Comparison of ENCODE assay signal across 24 cellular contexts in the genomic region with DNA sequence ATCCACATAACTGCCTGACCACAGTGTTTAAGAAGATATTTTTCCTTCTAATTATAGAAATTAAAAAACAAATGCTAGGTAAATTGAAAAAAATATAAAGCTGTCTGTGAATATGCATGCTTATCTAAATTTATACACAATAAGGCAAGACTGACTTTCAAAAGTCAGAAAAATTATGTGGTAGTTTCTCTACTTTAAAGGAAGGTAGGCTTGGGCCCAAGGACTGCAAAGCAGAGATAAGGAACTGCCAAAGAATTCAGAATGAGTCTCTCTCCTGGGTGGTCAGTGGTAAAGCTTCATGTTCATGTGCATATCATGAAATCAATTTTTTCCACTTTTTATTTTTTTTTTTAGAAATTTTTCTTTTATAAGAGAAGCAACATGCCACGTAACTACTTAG.
"Had no signal": no experiment of that assay in that cellular context is flagged by ENCODE, and none has a peak within 500 bp of the region (broad histone marks: within the 10 kb centered on the region; RNA-seq: fewer than 3 reads in every experiment).

No MANE protein-coding gene starts in this region.

- ATAC-seq: natural killer cell; psoas muscle; right cardiac atrium; right lobe of liver; stimulated activated memory B cell treated with anti-CD40 and anti-IgM and Interleukin-4, amounts not matched to agents 10 μg/mL and 1 μg/mL and 100 μg/mL, for 72 hours; stimulated activated naive CD8-positive, alpha-beta T cell treated with anti-CD3 and anti-CD28 coated beads, Interleukin-15, amount 100 ng/mL, for 72 hours; stimulated activated naive CD8-positive, alpha-beta T cell treated with anti-CD3 and anti-CD28 coated beads, Interleukin-15, Interleukin-2, amounts not matched to agents 100 U/mL and 50 U/mL, for 24 hours; upper lobe of right lung had no signal

- DNase-seq: natural killer cell; occipital lobe; ovary; posterior cingulate gyrus; psoas muscle; right cardiac atrium; right lobe of liver; sigmoid colon; small intestine; stimulated activated CD4-positive, alpha-beta T cell treated with anti-CD3 and anti-CD28 coated beads, Interleukin-15, amount 100 ng/mL, for 24 hours; stimulated activated CD4-positive, alpha-beta T cell treated with anti-CD3 and anti-CD28 coated beads, Interleukin-2, amount 100 ng/mL, for 24 hours; stimulated activated CD4-positive, alpha-beta T cell treated with anti-CD3 and anti-CD28 coated beads, Interleukin-2, amount 100 ng/mL, for 48 hours; stimulated activated CD4-positive, alpha-beta T cell treated with anti-CD3 and anti-CD28 coated beads, Interleukin-4, amount 100 ng/mL, for 4 hours; stimulated activated CD8-positive, alpha-beta memory T cell treated with anti-CD3 and anti-CD28 coated beads, Interleukin-4, amount 100 ng/mL, for 48 hours; stimulated activated naive CD4-positive, alpha-beta T cell; stimulated activated naive CD8-positive, alpha-beta T cell treated with anti-CD3 and anti-CD28 coated beads, Interleukin-15, amount 100 ng/mL, for 72 hours; stimulated activated naive CD8-positive, alpha-beta T cell treated with anti-CD3 and anti-CD28 coated beads, Interleukin-15, Interleukin-2, amounts not matched to agents 100 U/mL and 50 U/mL, for 24 hours; substantia nigra; testis; tibial artery; transverse colon; upper lobe of right lung; uterus had no signal
